Comparison of ENCODE assay signal across 19 cellular contexts in genomic region chr2:159169187-159169586, GRCh38.
"Had no signal": no experiment of that assay in that cellular context is flagged by ENCODE, and none has a peak within 500 bp of the region (broad histone marks: within the 10 kb centered on the region; RNA-seq: fewer than 3 reads in every experiment).

No MANE protein-coding gene starts in this region.

- H3K27me3 ChIP-seq: tibial artery had no signal

- H3K27ac ChIP-seq: tibial artery had no signal

- ATAC-seq: activated T-helper 17 cell treated with anti-CD3 and anti-CD28 coated beads, Interleukin-2, amount 50 U/mL, for 72 hours; left lobe of liver; T-cell; WTC11 had no signal

- H3K27ac Mint-ChIP-seq: activated CD4-positive, alpha-beta memory T cell treated with anti-CD3 and anti-CD28 coated beads, Interleukin-2, amount 10 ng/mL, durations not matched to agents 7 days and 5 days; activated naive CD8-positive, alpha-beta T cell treated with anti-CD3 and anti-CD28 coated beads for 36 hours; activated T-helper 17 cell treated with anti-CD3 and anti-CD28 coated beads, Interleukin-2, amount 50 U/mL, for 72 hours; T-cell; WTC11 had no signal

- H3K36me3 Mint-ChIP-seq: activated naive CD8-positive, alpha-beta T cell treated with anti-CD3 and anti-CD28 coated beads for 36 hours; T-cell had no signal

- H3K4me3 ChIP-seq: tibial artery had no signal

- DNase-seq: activated CD4-positive, alpha-beta memory T cell treated with anti-CD3 and anti-CD28 coated beads, Interleukin-2, amount 10 ng/mL, durations not matched to agents 7 days and 5 days; activated CD4-positive, alpha-beta T cell treated with anti-CD3 and anti-CD28 coated beads for 4 hours; activated naive CD4-positive, alpha-beta T cell; activated naive CD8-positive, alpha-beta T cell treated with anti-CD3 and anti-CD28 coated beads for 36 hours; activated T-cell treated with anti-CD3 and anti-CD28 coated beads, Interleukin-2, amount 50 U/mL, for 1 hour; amygdala; cortex of kidney; effector memory CD4-positive, alpha-beta T cell; glutamatergic neuron; hypothalamus; kidney; occipital lobe; stimulated activated CD8-positive, alpha-beta memory T cell treated with anti-CD3 and anti-CD28 coated beads, Interleukin-4, amount 100 ng/mL, for 48 hours; stimulated activated naive CD4-positive, alpha-beta T cell treated with Interleukin-2 at 50 U/mL for 16 hours; T-cell; tibial artery had no signal

- H3K9me3 Mint-ChIP-seq: activated CD4-positive, alpha-beta memory T cell treated with anti-CD3 and anti-CD28 coated beads, Interleukin-2, amount 10 ng/mL, durations not matched to agents 7 days and 5 days; activated naive CD8-positive, alpha-beta T cell treated with anti-CD3 and anti-CD28 coated beads for 36 hours; activated T-helper 17 cell treated with anti-CD3 and anti-CD28 coated beads, Interleukin-2, amount 50 U/mL, for 72 hours; T-cell had no signal

- H3K27me3 Mint-ChIP-seq: activated CD4-positive, alpha-beta memory T cell treated with anti-CD3 and anti-CD28 coated beads, Interleukin-2, amount 10 ng/mL, durations not matched to agents 7 days and 5 days; activated naive CD8-positive, alpha-beta T cell treated with anti-CD3 and anti-CD28 coated beads for 36 hours; activated T-helper 17 cell treated with anti-CD3 and anti-CD28 coated beads, Interleukin-2, amount 50 U/mL, for 72 hours; T-cell had no signal

- H3K4me1 Mint-ChIP-seq: activated CD4-positive, alpha-beta memory T cell treated with anti-CD3 and anti-CD28 coated beads, Interleukin-2, amount 10 ng/mL, durations not matched to agents 7 days and 5 days; activated naive CD8-positive, alpha-beta T cell treated with anti-CD3 and anti-CD28 coated beads for 36 hours; activated T-helper 17 cell treated with anti-CD3 and anti-CD28 coated beads, Interleukin-2, amount 50 U/mL, for 72 hours; T-cell; WTC11 had no signal

- H3K4me3 Mint-ChIP-seq: activated CD4-positive, alpha-beta memory T cell treated with anti-CD3 and anti-CD28 coated beads, Interleukin-2, amount 10 ng/mL, durations not matched to agents 7 days and 5 days; activated naive CD8-positive, alpha-beta T cell treated with anti-CD3 and anti-CD28 coated beads for 36 hours; activated T-helper 17 cell treated with anti-CD3 and anti-CD28 coated beads, Interleukin-2, amount 50 U/mL, for 72 hours; T-cell; WTC11 had no signal
